In genomic region chr7:130989006-130989795, GRCh38 we compare ENCODE assay signal across 11 cellular contexts.
DNase-seq lines count a peak whose midpoint lies in the region; ATAC-seq, FAIRE-seq and TF ChIP-seq lines count a peak whose summit lies in the region.
"Had no signal": no experiment of that assay in that cellular context is flagged by ENCODE, and none has a peak within 500 bp of the region (broad histone marks: within the 10 kb centered on the region; RNA-seq: fewer than 3 reads in every experiment).

No MANE protein-coding gene starts in this region.

- no peaks in the 10 kb centered on the region for H3K27me3 Mint-ChIP-seq in activated CD4-positive, alpha-beta T cell treated with anti-CD3 and anti-CD28 coated beads, Interleukin-2, amount 10 ng/mL, durations not matched to agents 7 days and 5 days
- no peaks in the 10 kb centered on the region for H3K27me3 Mint-ChIP-seq in activated T-helper 1 cell treated with anti-CD3 and anti-CD28 coated beads, Interleukin-12 subunit alpha, Interleukin-12 subunit beta, Interleukin-2, Interleukin-4 antibody, amounts not matched to agents 30 ng/mL and 10 ng/mL and 1 ng/mL, durations not matched to agents 14 hours and 24 hours and 36 hours (ENCODE audit: insufficient read depth)
- no peaks in the 10 kb centered on the region for H3K27me3 Mint-ChIP-seq in stimulated activated naive B cell treated with anti-CD40 and anti-IgM and Interleukin-4, amounts not matched to agents 10 μg/mL and 1 μg/mL and 100 μg/mL, for 72 hours

- ATAC-seq in left lung (no peak), GM21423 (IDR thresholded peaks at IDR 0.05; ENCODE audit: unreplicated experiment) (no peak)
- no peak for ATAC-seq in stimulated activated naive B cell treated with anti-CD40 and anti-IgM and Interleukin-4, amounts not matched to agents 10 μg/mL and 1 μg/mL and 100 μg/mL, for 72 hours (replicated peaks)
- ATAC-seq: GM12878 had no signal

- TF ChIP-seq CTCF in left lung (IDR thresholded peaks at IDR 0.05) = no peak

- no peaks in the 10 kb centered on the region for H3K27me3 ChIP-seq in left lung

- H3K4me1 Mint-ChIP-seq in activated CD4-positive, alpha-beta T cell treated with anti-CD3 and anti-CD28 coated beads, Interleukin-2, amount 10 ng/mL, durations not matched to agents 7 days and 5 days = peaks cover 74% of the 10 kb centered on the region
- H3K4me1 Mint-ChIP-seq in activated T-helper 1 cell treated with anti-CD3 and anti-CD28 coated beads, Interleukin-12 subunit alpha, Interleukin-12 subunit beta, Interleukin-2, Interleukin-4 antibody, amounts not matched to agents 30 ng/mL and 10 ng/mL and 1 ng/mL, durations not matched to agents 14 hours and 24 hours and 36 hours (ENCODE audit: low read depth) = peaks cover 48% of the 10 kb centered on the region
- H3K4me1 Mint-ChIP-seq in stimulated activated naive B cell treated with anti-CD40 and anti-IgM and Interleukin-4, amounts not matched to agents 10 μg/mL and 1 μg/mL and 100 μg/mL, for 72 hours = peaks cover 54 to 78% of the 10 kb centered on the region in 2 donors

- H3K36me3 Mint-ChIP-seq in activated CD4-positive, alpha-beta T cell treated with anti-CD3 and anti-CD28 coated beads, Interleukin-2, amount 10 ng/mL, durations not matched to agents 7 days and 5 days (ENCODE audit: low read depth) = peaks cover 5% of the 10 kb centered on the region
- H3K36me3 Mint-ChIP-seq in activated T-helper 1 cell treated with anti-CD3 and anti-CD28 coated beads, Interleukin-12 subunit alpha, Interleukin-12 subunit beta, Interleukin-2, Interleukin-4 antibody, amounts not matched to agents 30 ng/mL and 10 ng/mL and 1 ng/mL, durations not matched to agents 14 hours and 24 hours and 36 hours (ENCODE audit: low read depth) = peaks cover 14% of the 10 kb centered on the region
- H3K36me3 Mint-ChIP-seq in stimulated activated naive B cell treated with anti-CD40 and anti-IgM and Interleukin-4, amounts not matched to agents 10 μg/mL and 1 μg/mL and 100 μg/mL, for 72 hours = peaks cover 25 to 33% of the 10 kb centered on the region in 2 donors

- FAIRE-seq in GM12891 (lab: Jason Lieb, UNC) = no peak

- H3K4me1 ChIP-seq in left lung = peaks cover 23 to 75% of the 10 kb centered on the region in 2 donors

- no peaks in the 10 kb centered on the region for H3K9me3 Mint-ChIP-seq in activated CD4-positive, alpha-beta T cell treated with anti-CD3 and anti-CD28 coated beads, Interleukin-2, amount 10 ng/mL, durations not matched to agents 7 days and 5 days
- no peaks in the 10 kb centered on the region for H3K9me3 Mint-ChIP-seq in activated T-helper 1 cell treated with anti-CD3 and anti-CD28 coated beads, Interleukin-12 subunit alpha, Interleukin-12 subunit beta, Interleukin-2, Interleukin-4 antibody, amounts not matched to agents 30 ng/mL and 10 ng/mL and 1 ng/mL, durations not matched to agents 14 hours and 24 hours and 36 hours
- no peaks in the 10 kb centered on the region for H3K9me3 Mint-ChIP-seq in stimulated activated naive B cell treated with anti-CD40 and anti-IgM and Interleukin-4, amounts not matched to agents 10 μg/mL and 1 μg/mL and 100 μg/mL, for 72 hours

- peak overlapping the region; percentile 81 for H3K27ac Mint-ChIP-seq in activated CD4-positive, alpha-beta T cell treated with anti-CD3 and anti-CD28 coated beads, Interleukin-2, amount 10 ng/mL, durations not matched to agents 7 days and 5 days
- peak overlapping the region; percentile 86 for H3K27ac Mint-ChIP-seq in activated T-helper 1 cell treated with anti-CD3 and anti-CD28 coated beads, Interleukin-12 subunit alpha, Interleukin-12 subunit beta, Interleukin-2, Interleukin-4 antibody, amounts not matched to agents 30 ng/mL and 10 ng/mL and 1 ng/mL, durations not matched to agents 14 hours and 24 hours and 36 hours
- H3K27ac Mint-ChIP-seq in stimulated activated naive B cell treated with anti-CD40 and anti-IgM and Interleukin-4, amounts not matched to agents 10 μg/mL and 1 μg/mL and 100 μg/mL, for 72 hours = peak overlapping the region; percentile 57

- no peak for DNase-seq in activated CD4-positive, alpha-beta T cell treated with anti-CD3 and anti-CD28 coated beads, Interleukin-2, amount 10 ng/mL, durations not matched to agents 7 days and 5 days
- no peak for DNase-seq in activated CD4-positive, alpha-beta T cell treated with anti-CD3 and anti-CD28 coated beads for 48 hours
- DNase-seq in activated T-helper 1 cell treated with anti-CD3 and anti-CD28 coated beads, Interleukin-12 subunit alpha, Interleukin-12 subunit beta, Interleukin-2, Interleukin-4 antibody, amounts not matched to agents 30 ng/mL and 10 ng/mL and 1 ng/mL, durations not matched to agents 14 hours and 24 hours and 36 hours (ENCODE audit: low spot score) = no peak
- DNase-seq in left lung (no peak), NCI-H2081 treated with DMSO at 0.1 percent for 48 hours (lab: John Stamatoyannopoulos, UW) (no peak), GM12891 (ENCODE audit: insufficient read length, low spot score) (no peak)
- no peak for DNase-seq in stimulated activated naive B cell treated with anti-CD40 and anti-IgM and Interleukin-4, amounts not matched to agents 10 μg/mL and 1 μg/mL and 100 μg/mL, for 72 hours
- DNase-seq: HCEC 1CT had no signal

- peak overlapping the region; percentile 26 to 69 for H3K27ac ChIP-seq in left lung

- H3K36me3 ChIP-seq in left lung = no peaks in the 10 kb centered on the region

- H3K9me3 ChIP-seq in left lung = no peaks in the 10 kb centered on the region

- H3K4me3 Mint-ChIP-seq in activated CD4-positive, alpha-beta T cell treated with anti-CD3 and anti-CD28 coated beads, Interleukin-2, amount 10 ng/mL, durations not matched to agents 7 days and 5 days = no peak overlapping the region
- H3K4me3 Mint-ChIP-seq in activated T-helper 1 cell treated with anti-CD3 and anti-CD28 coated beads, Interleukin-12 subunit alpha, Interleukin-12 subunit beta, Interleukin-2, Interleukin-4 antibody, amounts not matched to agents 30 ng/mL and 10 ng/mL and 1 ng/mL, durations not matched to agents 14 hours and 24 hours and 36 hours = peak overlapping the region; percentile 28
- H3K4me3 Mint-ChIP-seq in stimulated activated naive B cell treated with anti-CD40 and anti-IgM and Interleukin-4, amounts not matched to agents 10 μg/mL and 1 μg/mL and 100 μg/mL, for 72 hours = no peak overlapping the region

- CTCF ChIA-PET in activated CD4-positive, alpha-beta T cell treated with anti-CD3 and anti-CD28 coated beads, Interleukin-2, amount 10 ng/mL, durations not matched to agents 7 days and 5 days (lab: Charles Lee) = interaction anchor here (0.9 to 3.0 kb wide), 16 partner anchors 7 to 92 kb away, joined by 3 to 13 read pairs (median 6); no protein-coding TSS in a partner anchor

- POLR2A ChIA-PET in activated CD4-positive, alpha-beta T cell treated with anti-CD3 and anti-CD28 coated beads, Interleukin-2, amount 10 ng/mL, durations not matched to agents 7 days and 5 days (lab: Charles Lee) = no interaction called here

- H3K4me3 ChIP-seq in left lung = no peak overlapping the region
- H3K4me3 ChIP-seq: GM12878, K562 had no signal

- intact Hi-C loops in activated T-helper 1 cell treated with anti-CD3 and anti-CD28 coated beads, Interleukin-12 subunit alpha, Interleukin-12 subunit beta, Interleukin-2, Interleukin-4 antibody, amounts not matched to agents 30 ng/mL and 10 ng/mL and 1 ng/mL, durations not matched to agents 14 hours and 24 hours and 36 hours (cut with micrococcal nuclease) = loop anchor here (2.0 kb wide), 1 partner anchor 16 kb away; no protein-coding TSS in a partner anchor
- intact Hi-C loops in left lung (cut with DNase I) = no loop called here

- no peak for TF ChIP-seq POLR2A in GM12891 (IDR thresholded peaks at IDR 0.05; ENCODE audit: low read depth, low read length)

TF ChIP-seq in GM12891, 5 proteins besides CTCF, POLR2A, EP300 and RAD21:
- no peak for TF ChIP-seq SPI1 (IDR thresholded peaks at IDR 0.05; ENCODE audit: low read depth, low read length)
- TF ChIP-seq PAX5 (IDR thresholded peaks at IDR 0.05; ENCODE audit: insufficient read depth, low read length, severe bottlenecking) = no peak
- TF ChIP-seq TAF1 (IDR thresholded peaks at IDR 0.05; ENCODE audit: low read depth, low read length) = no peak
- no peak for TF ChIP-seq POU2F2 (IDR thresholded peaks at IDR 0.05; ENCODE audit: low read depth, low read length)
- TF ChIP-seq POLR2AphosphoS5 (IDR thresholded peaks at IDR 0.05; ENCODE audit: low read depth, low read length) = no peak
TF ChIP-seq in GM12891: peak in this region for 0.
